In the genomic region with DNA sequence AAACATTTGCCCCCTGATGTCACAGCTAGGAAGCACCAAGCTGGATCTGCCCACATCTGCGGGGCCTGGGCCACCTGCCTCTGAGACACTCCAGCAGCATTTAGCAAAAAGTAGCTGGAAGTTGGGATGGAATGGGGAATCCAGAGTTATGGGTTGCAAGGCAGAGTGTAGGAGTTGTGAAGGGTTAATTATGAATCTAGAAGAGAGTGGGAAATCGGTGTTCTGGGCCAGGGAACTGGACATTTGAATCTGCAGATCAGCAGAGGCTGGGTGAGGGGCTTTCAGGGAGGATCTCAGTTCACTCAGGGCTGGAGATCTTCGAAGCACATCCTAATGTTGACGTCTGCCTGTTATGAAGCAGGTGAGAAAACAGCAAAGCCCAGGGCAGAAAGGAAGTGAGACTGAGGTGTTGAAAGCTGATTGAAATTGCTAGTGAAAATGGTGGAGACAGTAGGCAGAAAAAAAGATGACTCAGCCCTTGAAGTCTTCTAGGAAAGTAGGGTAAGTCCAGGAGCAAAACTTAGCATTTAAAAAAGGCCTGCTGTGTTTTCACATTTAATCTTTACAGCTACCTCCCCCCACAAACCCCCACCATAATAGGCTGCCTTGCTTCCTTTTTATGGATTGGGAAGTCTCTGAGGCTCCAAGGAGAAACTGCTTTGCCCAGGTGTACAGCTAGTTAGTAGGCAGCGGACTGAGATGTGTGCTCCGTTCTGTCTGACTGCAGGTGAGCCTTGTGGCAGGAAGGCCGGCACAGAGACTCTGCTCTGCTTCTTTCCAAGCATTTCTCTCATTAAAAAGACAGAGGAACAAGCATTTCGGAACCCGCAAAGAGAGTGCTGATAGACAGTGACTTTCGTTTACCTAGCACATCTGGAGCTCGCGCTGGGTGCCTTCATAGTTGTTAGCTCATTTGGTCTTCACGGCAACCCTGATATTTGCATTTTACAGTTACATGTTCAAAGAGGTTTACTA, we compare ENCODE assay signal across 8 cellular contexts. TPM values are rescaled to one million over a fixed set of nuclear protein-coding genes. Genes with fewer than 3 reads are reported as not detected.
DNase-seq lines count a peak whose midpoint lies in the region; ATAC-seq lines count a peak whose summit lies in the region.

No MANE protein-coding gene starts in this region.

- no peaks in the 10 kb centered on the region for H3K9me3 ChIP-seq in KOPT-K1 (ENCODE audit: insufficient read depth, low read length, poor library complexity, severe bottlenecking)
- H3K9me3 ChIP-seq in SJCRH30 (replicated peaks) = no peaks in the 10 kb centered on the region

- H3K36me3 ChIP-seq in KOPT-K1 (ENCODE audit: insufficient read depth, low read length) (peaks cover 35% of the 10 kb centered on the region), SJCRH30 (peaks cover 10% of the 10 kb centered on the region)

- no peak overlapping the region for H3K4me3 Mint-ChIP-seq in immature natural killer cell

- peak overlapping the region; percentile 84 for H3K27ac ChIP-seq in KOPT-K1 (ENCODE audit: low read depth, low read length, poor library complexity, severe bottlenecking)
- no peak overlapping the region for H3K27ac ChIP-seq in SJCRH30

- peak overlapping the region in 2 of 6 donors; percentile 62 to 70 for H3K27ac Mint-ChIP-seq in immature natural killer cell

- peaks cover 5 to 10% (median 9%) of the 10 kb centered on the region in 3 donors for H3K36me3 Mint-ChIP-seq in immature natural killer cell

- no peak overlapping the region for H3K4me3 ChIP-seq in SJCRH30

- ATAC-seq in GM21825 (IDR thresholded peaks at IDR 0.05; ENCODE audit: unreplicated experiment) = peak; percentile 91

- H3K4me1 ChIP-seq in SJCRH30 = peaks cover 3% of the 10 kb centered on the region; the same call in 1 of the 2 replicates

- H3K4me1 Mint-ChIP-seq in immature natural killer cell = peaks cover 4 to 10% of the 10 kb centered on the region in 2 donors

- H3K27me3 ChIP-seq in SJCRH30 = no peaks in the 10 kb centered on the region

- DNase-seq in DMS79 treated with DMSO at 0.1 percent for 48 hours (lab: John Stamatoyannopoulos, UW) (peak; percentile 25), DMS79 (lab: John Stamatoyannopoulos, UW) (no peak), immature natural killer cell (peak; percentile 20 to 38 (median 35)), SJCRH30 (no peak), NCI-H524 treated with DMSO at 0.1 percent for 48 hours (lab: John Stamatoyannopoulos, UW) (no peak), COLO668 (lab: John Stamatoyannopoulos, UW; ENCODE audit: unreplicated experiment) (no peak)

- H3K27me3 Mint-ChIP-seq in immature natural killer cell (ENCODE audit: low read depth in 3 of 3) = no peaks in the 10 kb centered on the region

- H3K9me3 Mint-ChIP-seq in immature natural killer cell = no peaks in the 10 kb centered on the region

RNA-seq across cellular contexts. Expression of a gene that starts 7.2 kb away (rescaled TPM):
- polyA plus RNA-seq in immature natural killer cell = 10 to 100 TPM; 12.5 to 19.3 (median 14.9) TPM
- 16.2 and 16.8 TPM in 2 replicates for total RNA-seq in SJCRH30 (2014; rRNA removed; shearing (Covaris generic))

Comparison
In these comparisons a context has a peak if more than half of its experiments do, and no peak if none do; other contexts are left out.
1. DNase-seq: peak in DMS79 treated with DMSO at 0.1 percent for 48 hours (single experiment) and immature natural killer cell (3 of 3); none in DMS79 (single experiment), SJCRH30 (0 of 2), NCI-H524 treated with DMSO at 0.1 percent for 48 hours (single experiment) and COLO668 (single experiment).